ENCODE assay signal across 14 cellular contexts in genomic region chr9:4196376-4196775, GRCh38.
"Had no signal": no experiment of that assay in that cellular context is flagged by ENCODE, and none has a peak within 500 bp of the region (broad histone marks: within the 10 kb centered on the region; RNA-seq: fewer than 3 reads in every experiment).

No MANE protein-coding gene starts in this region.

- H3K27me3 ChIP-seq: pancreas, sigmoid colon, transverse colon, vagina had no signal

- H3K36me3 ChIP-seq: pancreas, sigmoid colon, transverse colon, vagina had no signal

- ATAC-seq: left colon; mucosa of descending colon; naive thymus-derived CD4-positive, alpha-beta T cell; pancreas had no signal

- H3K4me3 ChIP-seq: mucosa of descending colon, pancreas, sigmoid colon, transverse colon, vagina had no signal

- DNase-seq: activated CD4-positive, alpha-beta T cell treated with anti-CD3 and anti-CD28 coated beads, Interleukin-2, amount 10 ng/mL, durations not matched to agents 7 days and 5 days; activated naive CD8-positive, alpha-beta T cell treated with anti-CD3 and anti-CD28 coated beads for 36 hours; hypothalamus; left colon; mucosa of descending colon; naive thymus-derived CD4-positive, alpha-beta T cell; pancreas; sigmoid colon; stimulated activated CD4-positive, alpha-beta T cell treated with anti-CD3 and anti-CD28 coated beads, Interleukin-4, amount 100 ng/mL, for 1 hour; stimulated activated naive CD4-positive, alpha-beta T cell; substantia nigra; SW 1271; transverse colon had no signal

- H3K27ac ChIP-seq: pancreas, sigmoid colon, transverse colon, vagina had no signal

- H3K4me1 ChIP-seq: pancreas, sigmoid colon, transverse colon, vagina had no signal
